ENCODE assay signal across 9 cellular contexts in the genomic region with DNA sequence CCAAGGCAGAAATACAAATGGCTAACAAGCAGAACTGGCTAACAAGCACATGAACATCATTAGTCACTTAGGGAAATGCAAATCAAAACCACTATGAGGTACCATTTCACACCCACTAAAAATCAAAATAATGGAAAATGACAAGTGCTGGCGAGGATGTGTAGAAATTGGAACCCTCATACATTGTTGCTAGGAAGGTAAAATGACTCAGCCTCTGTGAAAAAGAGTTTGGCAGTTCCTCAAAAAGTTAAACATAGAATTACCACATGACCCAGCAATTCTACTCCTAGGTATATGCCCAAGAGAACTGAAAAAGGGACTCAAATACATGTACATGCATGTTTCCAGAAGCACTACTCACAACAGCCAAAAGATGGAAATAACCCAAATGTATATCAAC. TPM values are rescaled to one million over a fixed set of nuclear protein-coding genes. Genes with fewer than 3 reads are reported as not detected.
A peak's percentile ranks its signal among the peaks of the same experiment; 100 is the strongest.
DNase-seq lines count a peak whose midpoint lies in the region; ATAC-seq and TF ChIP-seq lines count a peak whose summit lies in the region.
"Had no signal": no experiment of that assay in that cellular context is flagged by ENCODE, and none has a peak within 500 bp of the region (broad histone marks: within the 10 kb centered on the region; RNA-seq: fewer than 3 reads in every experiment).

No MANE protein-coding gene starts in this region.

- in situ Hi-C loops in gastrocnemius medialis (cut with MboI; ENCODE audit: low sequenced_read_pairs in 4 of 4): no loop called here

- peaks cover 0 to 14% of the 10 kb centered on the region in 2 donors for H3K36me3 ChIP-seq in gastrocnemius medialis
- H3K36me3 ChIP-seq in BE2C: 0 out of 2 replicates have a peak, but pooled peaks cover 4% of the 10 kb centered on the region

- peak overlapping the region in 3 of 4 donors; percentile 38 to 55 (median 38) for H3K27ac ChIP-seq in gastrocnemius medialis
- no peak overlapping the region for H3K27ac ChIP-seq in substantia nigra (ENCODE audit: low read depth, low read length, poor library complexity, severe bottlenecking)

- H3K4me3 ChIP-seq in gastrocnemius medialis (no peak overlapping the region), BE2C (ENCODE audit: low read depth, low read length) (no peak overlapping the region)
- H3K4me3 ChIP-seq: lung had no signal

- TF ChIP-seq CTCF in gastrocnemius medialis (IDR thresholded peaks at IDR 0.05 in 4 of 5, conservative IDR thresholded peaks at IDR 0.05 in 1 of 5) (no peak), BE2C (IDR thresholded peaks at IDR 0.05; ENCODE audit: low read depth, low read length) (no peak)

- H3K27me3 ChIP-seq in gastrocnemius medialis: no peaks in the 10 kb centered on the region
- no peaks in the 10 kb centered on the region for H3K27me3 ChIP-seq in BE2C

- no peak for TF ChIP-seq POLR2A in gastrocnemius medialis (IDR thresholded peaks at IDR 0.05)

- ATAC-seq in gastrocnemius medialis: peak; percentile 88 to 97

- H3K4me1 ChIP-seq in gastrocnemius medialis (peaks cover 5 to 6% of the 10 kb centered on the region in 2 donors), BE2C (no peaks in the 10 kb centered on the region)

- peak; percentile 5 for DNase-seq in activated T-cell treated with anti-CD3 and anti-CD28 coated beads for 24 hours (ENCODE audit: low read depth)
- no peak for DNase-seq in activated T-cell treated with anti-CD3 and anti-CD28 coated beads, Interleukin-2, amount 50 U/mL, for 1 hour
- DNase-seq in LHCN-M2 (ENCODE audit: low read depth): peak; percentile 56
- peak; percentile 5 for DNase-seq in amniotic stem cell (lab: John Stamatoyannopoulos, UW)
- DNase-seq in gastrocnemius medialis: no peak
- no peak for DNase-seq in substantia nigra (lab: John Stamatoyannopoulos, UW)
- DNase-seq in SHP77 treated with DMSO at 0.1 percent for 48 hours (lab: John Stamatoyannopoulos, UW): no peak
- DNase-seq in BE2C: no peak

- H3K9me3 ChIP-seq in gastrocnemius medialis: no peaks in the 10 kb centered on the region
- no peaks in the 10 kb centered on the region for H3K9me3 ChIP-seq in BE2C

- intact Hi-C loops in gastrocnemius medialis (cut with DNase I; ENCODE audit: low total_unique reads): no loop called here

RNA-seq across cellular contexts. Expression of a gene that starts 52.8 kb away (rescaled TPM):
- total RNA-seq in LHCN-M2 (2014; rRNA removed) (46.0 and 48.3 TPM in 2 replicates), gastrocnemius medialis (100 to 1,000 TPM in 2 of 4 donors, 10 to 100 TPM in 2; 70.9 to 168 (median 105) TPM)
- 46.1 TPM for polyA plus RNA-seq in LHCN-M2 (2012)
- polyA plus RNA-seq in BE2C (2012; ENCODE audit: insufficient read depth, insufficient read length, low read depth): 95.9 TPM

RNA-seq across cellular contexts. Expression of a gene that starts 53.1 kb away (rescaled TPM):
- total RNA-seq in LHCN-M2 (2014; rRNA removed): 30.3 and 37.3 TPM in 2 replicates
- polyA plus RNA-seq in LHCN-M2 (2012): 27.0 TPM
- total RNA-seq in gastrocnemius medialis: 10 to 100 TPM; 26.1 to 31.1 (median 29.6) TPM
- polyA plus RNA-seq in BE2C (2012; ENCODE audit: insufficient read depth, insufficient read length, low read depth): 22.0 TPM

Comparison
In these comparisons a context has a peak if more than half of its experiments do, and no peak if none do; other contexts are left out.
1. DNase-seq: peak in activated T-cell treated with anti-CD3 and anti-CD28 coated beads for 24 hours (single experiment), LHCN-M2 (single experiment) and amniotic stem cell (single experiment); none in activated T-cell treated with anti-CD3 and anti-CD28 coated beads, Interleukin-2, amount 50 U/mL, for 1 hour (single experiment), gastrocnemius medialis (0 of 2), substantia nigra (0 of 49), SHP77 treated with DMSO at 0.1 percent for 48 hours (single experiment) and BE2C (single experiment).